13 cellular contexts compared by ENCODE assay signal in genomic region chr5:15752886-15753285, GRCh38.
DNase-seq lines count a peak whose midpoint lies in the region; ATAC-seq and TF ChIP-seq lines count a peak whose summit lies in the region.
"Had no signal": no experiment of that assay in that cellular context is flagged by ENCODE, and none has a peak within 500 bp of the region (broad histone marks: within the 10 kb centered on the region; RNA-seq: fewer than 3 reads in every experiment).

No MANE protein-coding gene starts in this region.

- TF ChIP-seq CTCF in GM23338 (conservative IDR thresholded peaks at IDR 0.05; ENCODE audit: low read depth in 2 of 2) (no peak), brain microvascular endothelial cell (IDR thresholded peaks at IDR 0.05; ENCODE audit: low read depth, low read length, missing control alignments) (no peak), RWPE1 (conservative IDR thresholded peaks at IDR 0.05; ENCODE audit: low read depth) (no peak)

- no peaks in the 10 kb centered on the region for H3F3A ChIP-seq in GM23338 (replicated peaks; ENCODE audit: low read depth)

- in situ Hi-C loops in brain microvascular endothelial cell (cut with HindIII; ENCODE audit: low pct_ligation_motif_present, low sequenced_read_pairs) = no loop called here

- peaks cover 32% of the 10 kb centered on the region for H3K4me1 Mint-ChIP-seq in GM23338
- H3K4me1 Mint-ChIP-seq: activated naive CD4-positive, alpha-beta T cell treated with anti-CD3 and anti-CD28 coated beads, Interleukin-2, amount 50 U/mL, for 24 hours had no signal

- H3K27ac Mint-ChIP-seq in GM23338 = peak overlapping the region; percentile 72; the same call in 1 of the 2 replicates
- H3K27ac Mint-ChIP-seq: activated naive CD4-positive, alpha-beta T cell treated with anti-CD3 and anti-CD28 coated beads, Interleukin-2, amount 50 U/mL, for 24 hours; neural progenitor cell had no signal

- H3K79me2 ChIP-seq in GM23338 (replicated peaks; ENCODE audit: insufficient read depth) = peaks cover 18% of the 10 kb centered on the region; the same call in 1 of the 2 replicates

- peaks cover 25% of the 10 kb centered on the region; the same call in 1 of the 2 replicates for H3K4me1 ChIP-seq in GM23338 (ENCODE audit: insufficient read depth)
- H3K4me1 ChIP-seq in right cardiac atrium (ENCODE audit: control insufficient read depth, insufficient read depth, low read length) = no peaks in the 10 kb centered on the region
- H3K4me1 ChIP-seq: suprapubic skin had no signal

- no peak overlapping the region for H3K4me3 ChIP-seq in GM23338
- H3K4me3 ChIP-seq in brain microvascular endothelial cell (ENCODE audit: low read depth, low read length) = peak overlapping the region; percentile 35
- H3K4me3 ChIP-seq in right cardiac atrium (ENCODE audit: low read length) = peak overlapping the region; percentile 31
- H3K4me3 ChIP-seq in skeletal muscle cell (ENCODE audit: low read depth, low read length) = peak overlapping the region; percentile 36
- H3K4me3 ChIP-seq: neural progenitor cell, suprapubic skin had no signal

- CTCF ChIA-PET in RWPE1 (lab: Yijun Ruan, JAX) = no interaction called here

- POLR2A ChIA-PET in RWPE1 (lab: Yijun Ruan, JAX; ENCODE audit: low non-redundant PET) = no interaction called here

- 12% methylated on average over 8 of the region's 8 CpGs for WGBS in right cardiac atrium

- intact Hi-C loops in right cardiac atrium (cut with DNase I) = no loop called here

- H3K36me3 ChIP-seq in GM23338 (ENCODE audit: insufficient read depth) = no peaks in the 10 kb centered on the region
- no peaks in the 10 kb centered on the region for H3K36me3 ChIP-seq in brain microvascular endothelial cell (replicated peaks)
- H3K36me3 ChIP-seq: neural progenitor cell, suprapubic skin had no signal

- no peaks in the 10 kb centered on the region for H3K36me3 Mint-ChIP-seq in GM23338 (ENCODE audit: low read depth)
- H3K36me3 Mint-ChIP-seq: activated naive CD4-positive, alpha-beta T cell treated with anti-CD3 and anti-CD28 coated beads, Interleukin-2, amount 50 U/mL, for 24 hours; neural progenitor cell had no signal

- H3K27me3 ChIP-seq in GM23338 (ENCODE audit: insufficient read depth) (no peaks in the 10 kb centered on the region), brain microvascular endothelial cell (replicated peaks) (no peaks in the 10 kb centered on the region), right cardiac atrium (ENCODE audit: control insufficient read depth, insufficient read depth) (no peaks in the 10 kb centered on the region)
- H3K27me3 ChIP-seq: neural progenitor cell, suprapubic skin had no signal

- no peak for DNase-seq in GM23338 (ENCODE audit: low spot score)
- peak; percentile 61 for DNase-seq in brain microvascular endothelial cell
- DNase-seq in right cardiac atrium = peak; percentile 76 to 93 (median 88)
- peak; percentile 36 for DNase-seq in skeletal muscle cell (ENCODE audit: low read depth)
- DNase-seq in ureter (ENCODE audit: low spot score) = no peak
- no peak for DNase-seq in kidney tubule cell (ENCODE audit: low spot score)
- DNase-seq in NCI-H1105 treated with DMSO at 0.1 percent for 48 hours (lab: John Stamatoyannopoulos, UW) = no peak
- DNase-seq in RWPE1 (ENCODE audit: low spot score) = no peak
- DNase-seq: activated CD4-positive, alpha-beta T cell treated with anti-CD3 and anti-CD28 coated beads, Interleukin-2, amount 50 U/mL, for 4 hours had no signal

- no peak overlapping the region for H3K27ac ChIP-seq in GM23338 (ENCODE audit: low read depth)
- H3K27ac ChIP-seq in brain microvascular endothelial cell = no peak overlapping the region
- H3K27ac ChIP-seq in right cardiac atrium (ENCODE audit: low read length) = no peak overlapping the region
- H3K27ac ChIP-seq in RWPE1 = no peak overlapping the region
- H3K27ac ChIP-seq: neural progenitor cell, suprapubic skin had no signal

- no peak overlapping the region for H2AFZ ChIP-seq in GM23338
- H2AFZ ChIP-seq: neural progenitor cell had no signal

- H4K20me1 ChIP-seq in GM23338 (replicated peaks; ENCODE audit: insufficient read depth) = peaks cover 6% of the 10 kb centered on the region; the same call in 1 of the 2 replicates

- H3K4me3 Mint-ChIP-seq in GM23338 = no peak overlapping the region
- H3K4me3 Mint-ChIP-seq: activated naive CD4-positive, alpha-beta T cell treated with anti-CD3 and anti-CD28 coated beads, Interleukin-2, amount 50 U/mL, for 24 hours; neural progenitor cell had no signal

- no peaks in the 10 kb centered on the region for H3K9me3 ChIP-seq in right cardiac atrium (ENCODE audit: control insufficient read depth, low read length)
- H3K9me3 ChIP-seq: suprapubic skin had no signal

- H3K9me3 Mint-ChIP-seq in GM23338 = no peaks in the 10 kb centered on the region
- H3K9me3 Mint-ChIP-seq: activated naive CD4-positive, alpha-beta T cell treated with anti-CD3 and anti-CD28 coated beads, Interleukin-2, amount 50 U/mL, for 24 hours had no signal

- ATAC-seq in GM23338 (no peak), right cardiac atrium (peak; percentile 97)
- ATAC-seq: HCT116 had no signal

- no peaks in the 10 kb centered on the region for H3K27me3 Mint-ChIP-seq in GM23338 (ENCODE audit: insufficient read depth, low read depth, poor library complexity)
- H3K27me3 Mint-ChIP-seq: activated naive CD4-positive, alpha-beta T cell treated with anti-CD3 and anti-CD28 coated beads, Interleukin-2, amount 50 U/mL, for 24 hours had no signal

- 0 out of 2 replicates have a peak, but pooled peaks cover 3% of the 10 kb centered on the region for H3K9me2 ChIP-seq in GM23338 (ENCODE audit: insufficient read depth)

- H3K4me2 ChIP-seq in GM23338 = no peak overlapping the region
- H3K4me2 ChIP-seq: neural progenitor cell had no signal

TF ChIP-seq in GM23338, 12 proteins besides CTCF, POLR2A, EP300 and RAD21:
- TF ChIP-seq JUNB (IDR thresholded peaks at IDR 0.05; ENCODE audit: unreplicated experiment) = no peak
- no peak for TF ChIP-seq STAT1 (IDR thresholded peaks at IDR 0.05; ENCODE audit: unreplicated experiment)
- no peak for TF ChIP-seq POLR2AphosphoS5 (IDR thresholded peaks at IDR 0.05; ENCODE audit: low read depth)
- no peak for TF ChIP-seq NANOG (IDR thresholded peaks at IDR 0.05; ENCODE audit: borderline replicate concordance)

Comparison
In these comparisons a context has a peak if more than half of its experiments do, and no peak if none do; other contexts are left out.
1. DNase-seq: peak in brain microvascular endothelial cell (single experiment), right cardiac atrium (3 of 3) and skeletal muscle cell (single experiment); none in GM23338 (single experiment), ureter (single experiment), kidney tubule cell (single experiment), NCI-H1105 treated with DMSO at 0.1 percent for 48 hours (single experiment) and RWPE1 (single experiment).